Comparison of ENCODE assay signal across 8 cellular contexts in genomic region chr2:29196792-29197788, GRCh38.
DNase-seq lines count a peak whose midpoint lies in the region; ATAC-seq and TF ChIP-seq lines count a peak whose summit lies in the region.

No MANE protein-coding gene starts in this region.

- no peak overlapping the region for H3K4me3 Mint-ChIP-seq in central memory CD8-positive, alpha-beta T cell

- H3K9me3 Mint-ChIP-seq in central memory CD8-positive, alpha-beta T cell, result no peaks in the 10 kb centered on the region

- H3K27me3 Mint-ChIP-seq in central memory CD8-positive, alpha-beta T cell, result no peaks in the 10 kb centered on the region

- peaks cover 7% of the 10 kb centered on the region for H3K4me1 Mint-ChIP-seq in central memory CD8-positive, alpha-beta T cell

- no peak overlapping the region for H3K4me3 ChIP-seq in HFF-Myc (replicated peaks; ENCODE audit: low read depth, low read length)

- TF ChIP-seq CTCF in HFF-Myc (IDR thresholded peaks at IDR 0.05; ENCODE audit: low read depth, low read length, missing control alignments), result peak; percentile 79

- H3K27ac Mint-ChIP-seq in central memory CD8-positive, alpha-beta T cell (ENCODE audit: low read depth), result no peak overlapping the region

- H3K36me3 Mint-ChIP-seq in central memory CD8-positive, alpha-beta T cell (ENCODE audit: insufficient read depth), result peaks cover 9% of the 10 kb centered on the region

- DNase-seq in COLO668 (lab: John Stamatoyannopoulos, UW; ENCODE audit: unreplicated experiment) (peak; percentile 66), HFF-Myc (ENCODE audit: extremely low read depth, low read depth) (no peak), NCI-H2196 treated with DMSO at 0.1 percent for 48 hours (lab: John Stamatoyannopoulos, UW; ENCODE audit: unreplicated experiment) (peak; percentile 13), left lobe of liver (ENCODE audit: low spot score) (peak; percentile 69)
- peak; percentile 60 to 67 for DNase-seq in central memory CD8-positive, alpha-beta T cell (ENCODE audit: low spot score in 2 of 2)
- DNase-seq in stimulated activated CD4-positive, alpha-beta T cell treated with anti-CD3 and anti-CD28 coated beads, TNF-alpha, amount 100 ng/mL, for 24 hours (ENCODE audit: low read depth in 3 of 3), result peak; percentile 53 to 73 (median 71)

- ATAC-seq in activated CD4-positive, CD25-positive, alpha-beta regulatory T cell treated with anti-CD3 and anti-CD28 coated beads, Interleukin-2, amount 50 U/mL, for 24 hours, result peak; percentile 79 to 88
- ATAC-seq in central memory CD8-positive, alpha-beta T cell (replicated peaks; ENCODE audit: extremely low read depth, poor library complexity, severe bottlenecking), result peak; percentile 75
- ATAC-seq in left lobe of liver (peak; percentile 97), GM21786 (IDR thresholded peaks at IDR 0.05; ENCODE audit: unreplicated experiment) (no peak)
